ENCODE assay signal across 8 cellular contexts in the genomic region with DNA sequence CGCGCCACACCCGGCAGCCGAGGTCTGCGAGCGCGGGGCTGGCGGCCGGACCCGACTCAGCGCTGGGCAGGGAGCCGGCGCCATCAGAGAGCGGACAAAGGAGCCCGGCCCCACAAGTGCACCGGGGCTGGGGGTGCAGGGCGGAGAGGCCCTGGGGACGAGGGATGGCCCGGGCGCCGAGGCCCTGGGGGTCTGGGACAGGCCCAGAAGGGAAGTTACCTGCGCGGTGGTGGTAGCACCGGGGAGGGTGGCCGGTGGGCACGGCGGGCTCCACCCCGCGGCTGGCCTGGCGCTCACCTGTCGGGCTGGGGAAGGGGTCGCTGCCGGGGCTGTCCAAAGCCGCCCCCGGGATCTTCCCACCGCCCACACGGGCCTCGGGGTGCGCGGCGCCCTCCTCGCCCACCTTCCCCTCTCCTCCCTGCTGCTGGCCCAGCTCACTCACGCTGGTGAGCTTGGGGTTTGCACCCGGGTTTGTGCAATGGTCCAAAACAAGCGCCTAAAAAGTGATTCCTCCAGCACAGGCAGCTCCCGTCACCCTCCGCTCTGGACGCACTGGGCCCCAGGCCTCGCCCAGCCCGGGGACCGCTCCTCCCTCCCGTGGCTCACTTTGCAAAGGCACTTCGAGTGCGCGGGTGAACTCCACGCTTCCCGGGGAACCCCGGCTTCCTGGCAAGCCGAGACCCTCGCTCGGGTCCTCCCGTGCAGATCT. TPM values are rescaled to one million over a fixed set of nuclear protein-coding genes. Genes with fewer than 3 reads are reported as not detected.
A peak's percentile ranks its signal among the peaks of the same experiment; 100 is the strongest.
DNase-seq lines count a peak whose midpoint lies in the region; ATAC-seq and TF ChIP-seq lines count a peak whose summit lies in the region.

Gene CTPS2, minus strand, starts transcription at position 554 of the 709 bp plus-strand sequence. CDS start 9,767 bp downstream, outside the sequence.

- peak within 1 kb of the TSS; percentile 88 for H3K27ac Mint-ChIP-seq in stimulated activated naive CD8-positive, alpha-beta T cell treated with anti-CD3 and anti-CD28 coated beads, Interleukin-15, Interleukin-2, amounts not matched to agents 100 ng/mL and 50 ng/mL, for 24 hours

- H3K9me3 ChIP-seq in BE2C (no peaks in the 10 kb centered on the region), mononuclear cell (ENCODE audit: low read depth, low read length) (no peaks in the 10 kb centered on the region)

- H3K27me3 ChIP-seq in BE2C (no peaks in the 10 kb centered on the region), mononuclear cell (ENCODE audit: insufficient read depth, low read length) (no peaks in the 10 kb centered on the region)

- H3K36me3 Mint-ChIP-seq in stimulated activated naive CD8-positive, alpha-beta T cell treated with anti-CD3 and anti-CD28 coated beads, Interleukin-15, Interleukin-2, amounts not matched to agents 100 ng/mL and 50 ng/mL, for 24 hours (ENCODE audit: low read depth), result no peaks in the 10 kb centered on the region

- no peaks in the 10 kb centered on the region for H3K36me3 ChIP-seq in BE2C

- peak within 1 kb of the TSS; percentile 70 for H3K4me3 ChIP-seq in BE2C (ENCODE audit: low read depth, low read length)
- H3K4me3 ChIP-seq in epithelial cell of esophagus (ENCODE audit: low read length), result peak within 1 kb of the TSS; percentile 59
- peak within 1 kb of the TSS; percentile 51 for H3K4me3 ChIP-seq in mononuclear cell (ENCODE audit: low read length)

- peak; percentile 64 for DNase-seq in BE2C
- peak; percentile 27 for DNase-seq in NCI-H748 treated with DMSO at 0.1 percent for 48 hours (lab: John Stamatoyannopoulos, UW)
- peak; percentile 20 for DNase-seq in activated T-cell treated with anti-CD3 and anti-CD28 coated beads for 1 hour (ENCODE audit: low read depth)
- DNase-seq in epithelial cell of esophagus (ENCODE audit: low read depth), result peak; percentile 54

- H3K4me3 Mint-ChIP-seq in stimulated activated naive CD8-positive, alpha-beta T cell treated with anti-CD3 and anti-CD28 coated beads, Interleukin-15, Interleukin-2, amounts not matched to agents 100 ng/mL and 50 ng/mL, for 24 hours, result peak within 1 kb of the TSS; percentile 85

- peaks cover 19% of the 10 kb centered on the region for H3K4me1 Mint-ChIP-seq in stimulated activated naive CD8-positive, alpha-beta T cell treated with anti-CD3 and anti-CD28 coated beads, Interleukin-15, Interleukin-2, amounts not matched to agents 100 ng/mL and 50 ng/mL, for 24 hours (ENCODE audit: low read depth)

- ATAC-seq in GM18870 (IDR thresholded peaks at IDR 0.05; ENCODE audit: unreplicated experiment), result peak; percentile 51
- peak; percentile 79 for ATAC-seq in HG03095 (IDR thresholded peaks at IDR 0.05; ENCODE audit: unreplicated experiment)

- H3K27me3 Mint-ChIP-seq in stimulated activated naive CD8-positive, alpha-beta T cell treated with anti-CD3 and anti-CD28 coated beads, Interleukin-15, Interleukin-2, amounts not matched to agents 100 ng/mL and 50 ng/mL, for 24 hours, result no peaks in the 10 kb centered on the region

- no peak for TF ChIP-seq CTCF in BE2C (IDR thresholded peaks at IDR 0.05; ENCODE audit: low read depth, low read length)
- TF ChIP-seq CTCF in epithelial cell of esophagus (IDR thresholded peaks at IDR 0.05; ENCODE audit: insufficient read depth, low read depth, low read length, missing control alignments), result no peak

- H3K4me1 ChIP-seq in BE2C, result no peaks in the 10 kb centered on the region
- H3K4me1 ChIP-seq in mononuclear cell (ENCODE audit: insufficient read depth, low read length), result peaks cover 4% of the 10 kb centered on the region

- H3K9me3 Mint-ChIP-seq in stimulated activated naive CD8-positive, alpha-beta T cell treated with anti-CD3 and anti-CD28 coated beads, Interleukin-15, Interleukin-2, amounts not matched to agents 100 ng/mL and 50 ng/mL, for 24 hours, result no peaks in the 10 kb centered on the region

RNA-seq across cellular contexts. Expression of gene CTPS2, which starts in this region (rescaled TPM):
- polyA plus RNA-seq in BE2C (2012; ENCODE audit: insufficient read depth, insufficient read length, low read depth), result 5.3 TPM
- 2.9 TPM for total RNA-seq in mononuclear cell

Comparison
In these comparisons a context has a peak if more than half of its experiments do, and no peak if none do; other contexts are left out.
1. Peak in every context shown above with its lines: DNase-seq, ATAC-seq and H3K4me3 ChIP-seq.